Comparison of ENCODE assay signal across 17 cellular contexts in the genomic region with DNA sequence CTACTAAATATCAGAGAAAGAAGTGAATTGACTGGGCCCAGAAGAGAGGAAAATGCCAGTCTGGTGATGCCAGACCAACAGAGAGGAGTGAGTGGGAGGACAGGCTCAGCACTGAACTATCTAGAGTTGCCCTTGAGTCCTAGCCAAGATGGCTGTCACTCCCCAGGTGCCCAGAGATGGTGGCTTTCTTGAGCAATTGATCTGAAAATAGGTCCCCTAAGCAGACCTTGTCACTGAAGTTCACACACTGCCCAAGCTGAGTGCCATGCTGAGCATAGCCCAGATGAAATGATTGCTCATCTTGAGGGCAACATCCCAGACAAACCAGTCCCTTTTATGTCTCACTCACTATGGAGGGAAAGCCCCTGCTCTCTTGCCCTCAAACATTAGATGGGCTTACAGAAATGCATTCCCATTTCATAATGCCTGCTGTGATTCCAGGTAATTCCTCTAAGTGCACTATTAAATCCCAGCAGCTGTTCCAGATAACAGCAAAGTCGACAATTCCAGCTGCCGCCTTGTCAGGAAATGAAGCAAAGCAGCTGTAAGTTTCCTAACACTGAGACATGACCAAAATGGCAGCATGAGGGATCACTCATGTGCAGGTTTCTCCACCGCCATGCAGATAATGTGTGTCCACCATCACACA.
"Had no signal": no experiment of that assay in that cellular context is flagged by ENCODE, and none has a peak within 500 bp of the region (broad histone marks: within the 10 kb centered on the region; RNA-seq: fewer than 3 reads in every experiment).

No MANE protein-coding gene starts in this region.

- DNase-seq: activated CD4-positive, alpha-beta T cell treated with anti-CD3 and anti-CD28 coated beads for 4 hours; activated CD8-positive, alpha-beta memory T cell treated with anti-CD3 and anti-CD28 coated beads, Interleukin-2, amount 50 U/mL, for 4 hours; activated CD8-positive, alpha-beta T cell treated with anti-CD3 and anti-CD28 coated beads for 36 hours; activated naive CD4-positive, alpha-beta T cell; foreskin keratinocyte; heart left ventricle; islet precursor cell; left ventricle myocardium superior; mesenchymal stem cell; retina; small intestine; SW 1271; trophoblast cell had no signal

- H3K9me3 ChIP-seq: ascending aorta, esophagus muscularis mucosa, heart left ventricle had no signal

- H3K27ac ChIP-seq: ascending aorta, foreskin keratinocyte, VCaP had no signal

- H3K9me3 Mint-ChIP-seq: activated CD8-positive, alpha-beta T cell treated with anti-CD3 and anti-CD28 coated beads for 36 hours; neural crest cell had no signal

- H3K4me1 ChIP-seq: foreskin keratinocyte, heart left ventricle had no signal

- H3K27ac Mint-ChIP-seq: activated CD8-positive, alpha-beta T cell treated with anti-CD3 and anti-CD28 coated beads for 36 hours had no signal

- H3K36me3 ChIP-seq: ascending aorta, esophagus muscularis mucosa, heart left ventricle had no signal

- H3K4me3 ChIP-seq: ascending aorta, esophagus muscularis mucosa, heart left ventricle had no signal

- H3K27me3 ChIP-seq: ascending aorta, esophagus muscularis mucosa had no signal

- H3K27me3 Mint-ChIP-seq: activated CD8-positive, alpha-beta T cell treated with anti-CD3 and anti-CD28 coated beads for 36 hours had no signal

- ATAC-seq: activated CD8-positive, alpha-beta T cell treated with anti-CD3 and anti-CD28 coated beads for 36 hours; foreskin keratinocyte; heart left ventricle; left ventricle myocardium superior had no signal

- H3K4me3 Mint-ChIP-seq: activated CD8-positive, alpha-beta T cell treated with anti-CD3 and anti-CD28 coated beads for 36 hours; neural crest cell had no signal
